In the genomic region with DNA sequence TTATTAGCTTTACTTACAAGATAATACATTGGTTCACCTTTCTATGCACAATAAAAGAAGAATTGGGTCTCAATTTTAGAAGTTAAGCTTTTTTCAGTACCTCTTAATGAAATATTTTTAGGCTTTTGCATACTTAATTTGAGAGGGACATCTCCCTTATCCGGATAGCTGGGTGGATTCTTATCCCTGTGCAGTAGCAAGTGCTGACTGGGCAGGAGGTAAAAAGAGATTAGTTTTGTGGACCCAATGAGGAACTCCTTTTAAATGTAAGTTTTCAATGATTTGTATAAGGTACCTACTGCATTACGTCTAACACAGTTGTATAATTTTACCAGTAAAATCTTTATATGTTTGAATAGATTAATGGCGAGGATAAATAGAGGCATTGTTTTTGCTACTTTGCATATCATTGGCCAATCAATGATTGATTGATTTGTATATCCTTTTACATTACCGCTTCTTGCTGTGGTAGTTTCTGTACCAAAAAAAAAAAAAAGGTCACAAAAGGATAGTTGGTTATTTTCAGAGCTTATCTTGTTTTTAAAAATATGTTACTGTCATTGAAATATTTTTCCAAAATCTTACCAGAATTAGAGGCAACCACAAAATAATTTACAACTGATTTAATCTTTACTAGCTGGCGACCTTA, we compare ENCODE assay signal across 1 cellular context.
TF ChIP-seq lines count a peak whose summit lies in the region.

No MANE protein-coding gene starts in this region.

TF ChIP-seq in H1, 55 proteins besides CTCF, POLR2A, EP300 and RAD21:
- TF ChIP-seq CTBP2 (IDR thresholded peaks at IDR 0.05; ENCODE audit: borderline replicate concordance, insufficient read depth, insufficient read length, low read length) (no peak), CBX8 (IDR thresholded peaks at IDR 0.05; ENCODE audit: borderline replicate concordance, low read depth, low read length) (no peak), JUND (IDR thresholded peaks at IDR 0.05; ENCODE audit: low read length) (no peak), GTF2F1 (IDR thresholded peaks at IDR 0.05; ENCODE audit: borderline replicate concordance, low read depth, low read length) (no peak), CBX5 (IDR thresholded peaks at IDR 0.05; ENCODE audit: low read depth, low read length) (no peak), CREB1 (IDR thresholded peaks at IDR 0.05) (no peak), POLR2AphosphoS5 (IDR thresholded peaks at IDR 0.05; ENCODE audit: low read depth, low read length) (no peak), EZH2 (IDR thresholded peaks at IDR 0.05; ENCODE audit: low read depth, low read length, severe bottlenecking) (no peak), SP2 (IDR thresholded peaks at IDR 0.05; ENCODE audit: low read length) (no peak), SAP30 (IDR thresholded peaks at IDR 0.05; ENCODE audit: insufficient read depth, insufficient replicate concordance, low read length) (no peak)
- TF ChIP-seq, protein P1, sequence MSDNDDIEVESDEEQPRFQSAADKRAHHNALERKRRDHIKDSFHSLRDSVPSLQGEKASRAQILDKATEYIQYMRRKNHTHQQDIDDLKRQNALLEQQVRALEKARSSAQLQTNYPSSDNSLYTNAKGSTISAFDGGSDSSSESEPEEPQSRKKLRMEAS (IDR thresholded peaks at IDR 0.05), result no peak
